Comparison of ENCODE assay signal across 13 cellular contexts in genomic region chr2:46163804-46164569, GRCh38.
DNase-seq lines count a peak whose midpoint lies in the region; ATAC-seq, FAIRE-seq and TF ChIP-seq lines count a peak whose summit lies in the region.
"Had no signal": no experiment of that assay in that cellular context is flagged by ENCODE, and none has a peak within 500 bp of the region (broad histone marks: within the 10 kb centered on the region; RNA-seq: fewer than 3 reads in every experiment).

No MANE protein-coding gene starts in this region.

- peak overlapping the region; percentile 72 for H3K4me2 ChIP-seq in A549
- H3K4me2 ChIP-seq in endothelial cell of umbilical vein (ENCODE audit: insufficient read depth, low read length): no peak overlapping the region
- H3K4me2 ChIP-seq in trophoblast cell (ENCODE audit: low read length): peak overlapping the region; percentile 43
- H3K4me2 ChIP-seq in GM23338: no peak overlapping the region

- peak; percentile 99 for FAIRE-seq in A549 (lab: Jason Lieb, UNC)
- no peak for FAIRE-seq in endothelial cell of umbilical vein (lab: Jason Lieb, UNC)
- FAIRE-seq in GM12892 (lab: Jason Lieb, UNC): no peak

- intact Hi-C loops in endothelial cell of umbilical vein (cut with micrococcal nuclease): loop anchor here (2.0 kb wide), 1 partner anchor 45 kb away; no protein-coding TSS in a partner anchor

- peaks cover 3% of the 10 kb centered on the region for H3K27me3 Mint-ChIP-seq in GM23338 (ENCODE audit: insufficient read depth, low read depth, poor library complexity)

- H3K36me3 Mint-ChIP-seq in GM23338 (ENCODE audit: low read depth): no peaks in the 10 kb centered on the region

- POLR2A ChIA-PET in A549 (lab: Yijun Ruan, JAX): interaction anchor here (0.6 to 1.3 kb wide), 4 partner anchors 66 to 199 kb away, joined by 3 to 6 read pairs (median 4); partner anchors contain the start of gene EPAS1
- POLR2A ChIA-PET in endothelial cell of umbilical vein (lab: Charles Lee): no interaction called here

- peak; percentile 35 to 48 for TF ChIP-seq RAD21 in A549 (conservative IDR thresholded peaks at IDR 0.05 in 1 of 2, IDR thresholded peaks at IDR 0.05 in 1 of 2)

- H3K9me2 ChIP-seq in GM23338 (ENCODE audit: insufficient read depth): peaks cover 7% of the 10 kb centered on the region; the same call in 1 of the 2 replicates

- peak; percentile 94 to 96 for DNase-seq in A549 (ENCODE audit: low read depth in 1 of 2, low spot score in 1 of 2)
- peak; percentile 96 for DNase-seq in M059J (ENCODE audit: low read depth)
- DNase-seq in endothelial cell of umbilical vein (ENCODE audit: low read depth, low spot score): no peak
- DNase-seq in trophoblast cell: peak; percentile 96 to 97
- no peak for DNase-seq in GM12892 (ENCODE audit: insufficient read length)
- DNase-seq in NCI-H2227 treated with DMSO at 0.1 percent for 48 hours (lab: John Stamatoyannopoulos, UW): no peak
- no peak for DNase-seq in GM23338 (ENCODE audit: low spot score)
- DNase-seq in cortex of kidney (lab: John Stamatoyannopoulos, UW): no peak
- DNase-seq: activated CD4-positive, CD25-positive, alpha-beta regulatory T cell; activated naive CD4-positive, alpha-beta T cell treated with Interleukin-2 at 50 U/mL for 16 hours; BE2C; NCI-H187; OCI-M1 had no signal

- WGBS in A549 (ENCODE audit: missing lambda C conversion rate): 37% methylated on average over 8 of the region's 8 CpGs
- no CpG with 5 or more reads among the region's 8 CpGs for WGBS in trophoblast cell (ENCODE audit: extremely low coverage, insufficient coverage, insufficient read length)

- peak; percentile 86 to 88 for ATAC-seq in A549
- ATAC-seq in GM23338: no peak

- H4K20me1 ChIP-seq in endothelial cell of umbilical vein (replicated peaks; ENCODE audit: control insufficient read depth, extremely low read depth, insufficient read depth, low read length) (no peaks in the 10 kb centered on the region), GM23338 (replicated peaks; ENCODE audit: insufficient read depth) (no peaks in the 10 kb centered on the region)

- peak overlapping the region; percentile 92 for H4K91ac ChIP-seq in trophoblast cell (ENCODE audit: low read depth, low read length)

- TF ChIP-seq POLR2A in A549 (IDR thresholded peaks at IDR 0.05; ENCODE audit: low read length) (no peak), endothelial cell of umbilical vein (IDR thresholded peaks at IDR 0.05; ENCODE audit: low read depth, low read length) (no peak), GM12892 (IDR thresholded peaks at IDR 0.05; ENCODE audit: low read depth, low read length) (no peak)

- peaks cover 58% of the 10 kb centered on the region for H3K79me1 ChIP-seq in trophoblast cell (ENCODE audit: low read length)

- peak overlapping the region; percentile 87 for H3K14ac ChIP-seq in trophoblast cell (ENCODE audit: low read length)

- no peaks in the 10 kb centered on the region for H3F3A ChIP-seq in GM23338 (replicated peaks; ENCODE audit: low read depth)

- BruUV-seq in endothelial cell of umbilical vein (replicated peaks; lab: Mats Ljungman, UMichigan): no TSS peak

- TF ChIP-seq EP300 in A549 (IDR thresholded peaks at IDR 0.05): peak; percentile 80 to 87; a peak in 4 of 5 replicates

- H3K4me1 ChIP-seq in A549 (peaks cover 69% of the 10 kb centered on the region), endothelial cell of umbilical vein (ENCODE audit: control insufficient read depth, extremely low read depth, insufficient read depth, low read length) (peaks cover 18% of the 10 kb centered on the region), trophoblast cell (ENCODE audit: control insufficient read depth in 1 of 2, insufficient read depth in 2 of 2, low read length in 2 of 2) (peaks cover 49 to 51% of the 10 kb centered on the region in 2 experiments), GM23338 (ENCODE audit: insufficient read depth) (peaks cover 5% of the 10 kb centered on the region)
- H3K4me1 ChIP-seq: BE2C had no signal

- H3K4me3 ChIP-seq in A549 (peak overlapping the region; percentile 1; the same call in 1 of the 3 replicates), endothelial cell of umbilical vein (replicated peaks in 1 of 3; ENCODE audit: insufficient read depth in 1 of 3, low read depth in 1 of 3, low read length in 3 of 3) (no peak overlapping the region), trophoblast cell (ENCODE audit: low read depth, low read length) (no peak overlapping the region), GM23338 (no peak overlapping the region)

- H3K4me1 Mint-ChIP-seq in GM23338: peaks cover 9% of the 10 kb centered on the region; the same call in 2 of the 3 replicates

- H2AFZ ChIP-seq in endothelial cell of umbilical vein (ENCODE audit: low read depth, low read length) (no peak overlapping the region), trophoblast cell (ENCODE audit: insufficient read depth, low read length, poor library complexity) (peak overlapping the region; percentile 73), GM23338 (no peak overlapping the region)

- no peak overlapping the region for H3K23ac ChIP-seq in trophoblast cell (ENCODE audit: low read length)

- H3K9me3 Mint-ChIP-seq in GM23338: no peaks in the 10 kb centered on the region

- H3K4me3 Mint-ChIP-seq in GM23338: no peak overlapping the region

- peak overlapping the region; percentile 48 for H3K18ac ChIP-seq in trophoblast cell (ENCODE audit: low read length)

- no peak overlapping the region for H3K27ac Mint-ChIP-seq in GM23338

- H3K27ac ChIP-seq in A549 (peak overlapping the region; percentile 85 to 89), endothelial cell of umbilical vein (ENCODE audit: insufficient read depth, low read depth, low read length) (peak overlapping the region; percentile 21), trophoblast cell (ENCODE audit: low read depth, low read length) (peak overlapping the region; percentile 95), GM23338 (ENCODE audit: low read depth) (no peak overlapping the region)

- H2BK120ac ChIP-seq in trophoblast cell (ENCODE audit: insufficient read depth, low read length, poor library complexity): peak overlapping the region; percentile 48

- peak overlapping the region; percentile 87 for H2BK12ac ChIP-seq in trophoblast cell (ENCODE audit: low read length)

- H3K36me3 ChIP-seq in endothelial cell of umbilical vein (ENCODE audit: control insufficient read depth in 2 of 2, extremely low read depth in 1 of 2, insufficient read depth in 2 of 2, low read length in 2 of 2): peaks cover 0 to 17% of the 10 kb centered on the region in 2 experiments
- peaks cover 6% of the 10 kb centered on the region in 2 experiments for H3K36me3 ChIP-seq in trophoblast cell (ENCODE audit: control insufficient read depth in 1 of 2, insufficient read depth in 2 of 2, low read length in 2 of 2)
- no peaks in the 10 kb centered on the region for H3K36me3 ChIP-seq in GM23338 (ENCODE audit: insufficient read depth)

- peak overlapping the region; percentile 75 for H2AK5ac ChIP-seq in trophoblast cell (ENCODE audit: low read length)

- dilution Hi-C loops in endothelial cell of umbilical vein (cut with MboI; ENCODE audit: extremely low pct_ligation_motif_present, low sequenced_read_pairs): no loop called here

- peak overlapping the region; percentile 23 for H4K12ac ChIP-seq in trophoblast cell (ENCODE audit: low read depth, low read length)

- no peaks in the 10 kb centered on the region for H3K27me3 ChIP-seq in endothelial cell of umbilical vein (ENCODE audit: control insufficient read depth in 2 of 2, insufficient read depth in 2 of 2, low read length in 2 of 2)
- H3K27me3 ChIP-seq in trophoblast cell (ENCODE audit: insufficient read depth, low read length): no peaks in the 10 kb centered on the region
- H3K27me3 ChIP-seq in GM23338 (ENCODE audit: insufficient read depth): no peaks in the 10 kb centered on the region
- H3K27me3 ChIP-seq: BE2C had no signal

- H3K79me2 ChIP-seq in endothelial cell of umbilical vein (ENCODE audit: control insufficient read depth, insufficient read depth, low read length) (no peaks in the 10 kb centered on the region), trophoblast cell (ENCODE audit: control insufficient read depth, insufficient read depth, low read length, poor library complexity) (peaks cover 21% of the 10 kb centered on the region), GM23338 (replicated peaks; ENCODE audit: insufficient read depth) (no peaks in the 10 kb centered on the region)

- no peaks in the 10 kb centered on the region for H3K9me1 ChIP-seq in endothelial cell of umbilical vein (replicated peaks; ENCODE audit: control insufficient read depth, extremely low read depth, insufficient read depth, low read length)

- H4K8ac ChIP-seq in trophoblast cell (ENCODE audit: low read depth, low read length): peak overlapping the region; percentile 86

- no peaks in the 10 kb centered on the region for H3K9me3 ChIP-seq in A549
- no peaks in the 10 kb centered on the region for H3K9me3 ChIP-seq in endothelial cell of umbilical vein (replicated peaks; ENCODE audit: control insufficient read depth, insufficient read depth, low read length)
- H3K9me3 ChIP-seq in trophoblast cell (ENCODE audit: insufficient read depth, low read depth, low read length): peaks cover 2% of the 10 kb centered on the region
- H3K9me3 ChIP-seq: BE2C had no signal

- TF ChIP-seq CTCF in A549 (IDR thresholded peaks at IDR 0.05): no peak
- no peak for TF ChIP-seq CTCF in endothelial cell of umbilical vein (IDR thresholded peaks at IDR 0.05; ENCODE audit: extremely low read depth in 1 of 2, insufficient read depth in 1 of 2, low read depth in 1 of 2, low read length in 2 of 2)
- TF ChIP-seq CTCF in GM23338 (conservative IDR thresholded peaks at IDR 0.05; ENCODE audit: low read depth in 2 of 2): no peak

- H3K4ac ChIP-seq in trophoblast cell (ENCODE audit: low read depth, low read length): peak overlapping the region; percentile 57

- CTCF ChIA-PET in A549 (lab: Yijun Ruan, JAX): interaction anchor here (0.6 to 3.0 kb wide), 14 partner anchors 10 to 763 kb away, joined by 3 to 17 read pairs (median 3); no protein-coding TSS in a partner anchor
- CTCF ChIA-PET in endothelial cell of umbilical vein (lab: Charles Lee): interaction anchor here (0.8 to 1.7 kb wide), 8 partner anchors 16 to 188 kb away, joined by 3 to 18 read pairs (median 5); partner anchors contain the start of gene EPAS1

- H3K9ac ChIP-seq in endothelial cell of umbilical vein (replicated peaks; ENCODE audit: extremely low read depth, insufficient read depth, low read length) (no peak overlapping the region), trophoblast cell (ENCODE audit: low read length) (no peak overlapping the region)

- H2BK5ac ChIP-seq in trophoblast cell (ENCODE audit: low read depth, low read length, poor library complexity): peak overlapping the region; percentile 98

TF ChIP-seq in A549, 52 proteins besides CTCF, POLR2A, EP300 and RAD21 (continues in another document):
- TF ChIP-seq ESRRA (IDR thresholded peaks at IDR 0.05; ENCODE audit: borderline replicate concordance, low read length): 0 out of 2 replicates have a peak, but pooled peaks have one; percentile 16

TF ChIP-seq in endothelial cell of umbilical vein, 7 proteins besides CTCF, POLR2A, EP300 and RAD21:
- TF ChIP-seq POLR2AphosphoS5 (IDR thresholded peaks at IDR 0.05; ENCODE audit: insufficient read depth, low read depth, low read length): no peak
TF ChIP-seq in endothelial cell of umbilical vein: peak in this region for 0.

TF ChIP-seq in GM23338, 12 proteins besides CTCF, POLR2A, EP300 and RAD21 (continues in another document):
- TF ChIP-seq NANOG (IDR thresholded peaks at IDR 0.05; ENCODE audit: borderline replicate concordance) (no peak), CREB1 (CRISPR knock-in tag; IDR thresholded peaks at IDR 0.05; ENCODE audit: low read depth) (no peak)

Comparison
In these comparisons a context has a peak if more than half of its experiments do, and no peak if none do; other contexts are left out.
1. DNase-seq: peak in A549 (2 of 2), M059J (single experiment) and trophoblast cell (2 of 2); none in endothelial cell of umbilical vein (single experiment), GM12892 (single experiment), NCI-H2227 treated with DMSO at 0.1 percent for 48 hours (single experiment), GM23338 (single experiment) and cortex of kidney (single experiment).
2. H3K4me2 ChIP-seq: peak in A549 (single experiment) and trophoblast cell (single experiment); none in endothelial cell of umbilical vein (single experiment) and GM23338 (single experiment).